Comparison of ENCODE assay signal across 9 cellular contexts in genomic region chr5:7397005-7397546, GRCh38. TPM values are rescaled to one million over a fixed set of nuclear protein-coding genes. Genes with fewer than 3 reads are reported as not detected.
DNase-seq lines count a peak whose midpoint lies in the region; ATAC-seq, FAIRE-seq and TF ChIP-seq lines count a peak whose summit lies in the region.
"Had no signal": no experiment of that assay in that cellular context is flagged by ENCODE, and none has a peak within 500 bp of the region (broad histone marks: within the 10 kb centered on the region; RNA-seq: fewer than 3 reads in every experiment).

No MANE protein-coding gene starts in this region.

- peak in 1 of 12 donors; percentile 4 for TF ChIP-seq CTCF in heart left ventricle (IDR thresholded peaks at IDR 0.05)
- TF ChIP-seq CTCF in coronary artery (IDR thresholded peaks at IDR 0.05) = no peak
- peak in 3 of 4 experiments; percentile 16 to 26 (median 19) for TF ChIP-seq CTCF in uterus (IDR thresholded peaks at IDR 0.05)

- H3K36me3 ChIP-seq in heart left ventricle (no peaks in the 10 kb centered on the region), uterus (no peaks in the 10 kb centered on the region)

- H3K9me3 ChIP-seq in heart left ventricle (no peaks in the 10 kb centered on the region), uterus (no peaks in the 10 kb centered on the region)

- 5 to 7% (median 6%) methylated on average over 11 of the region's 11 CpGs for WGBS in heart left ventricle, 4 donors

- DNase-seq in heart left ventricle (no peak), cardiac septum (ENCODE audit: low spot score) (no peak), coronary artery (ENCODE audit: low spot score) (no peak), midbrain (lab: John Stamatoyannopoulos, UW) (peak; percentile 31), uterus (no peak), H54 (ENCODE audit: insufficient read length, low spot score) (no peak), HUDEP-2 (lab: John Stamatoyannopoulos, UW; ENCODE audit: unreplicated experiment in 76 of 76) (no peak)
- DNase-seq in stimulated activated CD4-positive, alpha-beta T cell treated with anti-CD3 and anti-CD28 coated beads, Interleukin-1b, Interleukin-23, amount 100 ng/mL, for 48 hours = no peak

- intact Hi-C loops in heart left ventricle (cut with DNase I) (loop anchor here in 2 of 10 donors (5.0 to 10.0 kb wide), 2 partner anchors 460 to 632 kb away; no protein-coding TSS in a partner anchor), cardiac septum (cut with DNase I) (loop anchor here (10.0 kb wide), 2 partner anchors 348 to 632 kb away; no protein-coding TSS in a partner anchor), uterus (cut with DNase I; ENCODE audit: low total_unique reads) (no loop called here)

- peaks cover 0 to 21% (median 0%) of the 10 kb centered on the region in 12 donors for H3K4me1 ChIP-seq in heart left ventricle
- peaks cover 0 to 5% of the 10 kb centered on the region in 2 donors for H3K4me1 ChIP-seq in uterus

- peak overlapping the region in 1 of 12 donors; percentile 70 for H3K27ac ChIP-seq in heart left ventricle
- peak overlapping the region in 1 of 2 donors; percentile 87 for H3K27ac ChIP-seq in coronary artery
- H3K27ac ChIP-seq in uterus = peak overlapping the region; percentile 80 to 82

- ATAC-seq in heart left ventricle = peak in 1 of 4 donors; percentile 35

- peaks cover 6 to 68% (median 38%) of the 10 kb centered on the region in 9 donors for H3K27me3 ChIP-seq in heart left ventricle
- no peaks in the 10 kb centered on the region for H3K27me3 ChIP-seq in uterus

- no peak for FAIRE-seq in H54 (lab: Jason Lieb, UNC)

- no peak for TF ChIP-seq POLR2A in heart left ventricle (IDR thresholded peaks at IDR 0.05)
- TF ChIP-seq POLR2A in uterus (IDR thresholded peaks at IDR 0.05) = no peak
- TF ChIP-seq POLR2A in H54 (IDR thresholded peaks at IDR 0.05; ENCODE audit: low read depth, low read length) = no peak

- H3K4me3 ChIP-seq in heart left ventricle (peak overlapping the region in 10 of 12 donors; percentile 34 to 60 (median 48)), coronary artery (peak overlapping the region; percentile 80), uterus (peak overlapping the region; percentile 54 to 81)

RNA-seq across cellular contexts. Expression of gene ADCY2, which starts 1.1 kb away (rescaled TPM):
- total RNA-seq in heart left ventricle (under 1 TPM; 0.13 to 0.96 (median 0.34) TPM), cardiac septum (0.54 TPM), uterus (10 to 100 TPM in 1 of 4 donors, 1 to 10 TPM in 3; 3.8 to 25.3 (median 4.5) TPM)
- polyA plus RNA-seq in heart left ventricle = under 1 TPM; 0.04 to 0.11 TPM
- polyA plus RNA-seq: BJ had no signal
